Comparison of ENCODE assay signal across 1 cellular context in the genomic region with DNA sequence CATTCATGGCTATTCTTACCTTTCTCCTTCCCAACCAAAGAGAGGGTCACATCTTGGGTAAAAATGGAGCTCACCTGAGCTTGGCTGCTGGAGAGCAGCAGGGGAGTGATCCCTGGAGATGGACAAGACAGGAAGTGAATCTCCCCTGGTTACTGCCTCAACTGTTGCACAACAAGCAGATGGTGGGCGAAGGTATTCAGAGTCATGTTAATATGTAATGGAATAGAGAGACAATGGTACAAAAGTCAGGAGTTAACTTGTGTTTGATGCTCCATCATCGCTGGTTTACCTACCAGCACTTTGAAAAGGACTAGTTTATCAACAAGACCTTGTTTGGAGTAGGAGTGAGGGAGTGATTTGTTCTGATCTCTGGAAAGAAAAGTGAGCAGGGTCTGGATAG.
A peak's percentile ranks its signal among the peaks of the same experiment; 100 is the strongest.
TF ChIP-seq lines count a peak whose summit lies in the region.

No MANE protein-coding gene starts in this region.

TF ChIP-seq in HepG2, 621 proteins besides CTCF, POLR2A, EP300 and RAD21 (continued from another document):
- TF ChIP-seq, protein P1, sequence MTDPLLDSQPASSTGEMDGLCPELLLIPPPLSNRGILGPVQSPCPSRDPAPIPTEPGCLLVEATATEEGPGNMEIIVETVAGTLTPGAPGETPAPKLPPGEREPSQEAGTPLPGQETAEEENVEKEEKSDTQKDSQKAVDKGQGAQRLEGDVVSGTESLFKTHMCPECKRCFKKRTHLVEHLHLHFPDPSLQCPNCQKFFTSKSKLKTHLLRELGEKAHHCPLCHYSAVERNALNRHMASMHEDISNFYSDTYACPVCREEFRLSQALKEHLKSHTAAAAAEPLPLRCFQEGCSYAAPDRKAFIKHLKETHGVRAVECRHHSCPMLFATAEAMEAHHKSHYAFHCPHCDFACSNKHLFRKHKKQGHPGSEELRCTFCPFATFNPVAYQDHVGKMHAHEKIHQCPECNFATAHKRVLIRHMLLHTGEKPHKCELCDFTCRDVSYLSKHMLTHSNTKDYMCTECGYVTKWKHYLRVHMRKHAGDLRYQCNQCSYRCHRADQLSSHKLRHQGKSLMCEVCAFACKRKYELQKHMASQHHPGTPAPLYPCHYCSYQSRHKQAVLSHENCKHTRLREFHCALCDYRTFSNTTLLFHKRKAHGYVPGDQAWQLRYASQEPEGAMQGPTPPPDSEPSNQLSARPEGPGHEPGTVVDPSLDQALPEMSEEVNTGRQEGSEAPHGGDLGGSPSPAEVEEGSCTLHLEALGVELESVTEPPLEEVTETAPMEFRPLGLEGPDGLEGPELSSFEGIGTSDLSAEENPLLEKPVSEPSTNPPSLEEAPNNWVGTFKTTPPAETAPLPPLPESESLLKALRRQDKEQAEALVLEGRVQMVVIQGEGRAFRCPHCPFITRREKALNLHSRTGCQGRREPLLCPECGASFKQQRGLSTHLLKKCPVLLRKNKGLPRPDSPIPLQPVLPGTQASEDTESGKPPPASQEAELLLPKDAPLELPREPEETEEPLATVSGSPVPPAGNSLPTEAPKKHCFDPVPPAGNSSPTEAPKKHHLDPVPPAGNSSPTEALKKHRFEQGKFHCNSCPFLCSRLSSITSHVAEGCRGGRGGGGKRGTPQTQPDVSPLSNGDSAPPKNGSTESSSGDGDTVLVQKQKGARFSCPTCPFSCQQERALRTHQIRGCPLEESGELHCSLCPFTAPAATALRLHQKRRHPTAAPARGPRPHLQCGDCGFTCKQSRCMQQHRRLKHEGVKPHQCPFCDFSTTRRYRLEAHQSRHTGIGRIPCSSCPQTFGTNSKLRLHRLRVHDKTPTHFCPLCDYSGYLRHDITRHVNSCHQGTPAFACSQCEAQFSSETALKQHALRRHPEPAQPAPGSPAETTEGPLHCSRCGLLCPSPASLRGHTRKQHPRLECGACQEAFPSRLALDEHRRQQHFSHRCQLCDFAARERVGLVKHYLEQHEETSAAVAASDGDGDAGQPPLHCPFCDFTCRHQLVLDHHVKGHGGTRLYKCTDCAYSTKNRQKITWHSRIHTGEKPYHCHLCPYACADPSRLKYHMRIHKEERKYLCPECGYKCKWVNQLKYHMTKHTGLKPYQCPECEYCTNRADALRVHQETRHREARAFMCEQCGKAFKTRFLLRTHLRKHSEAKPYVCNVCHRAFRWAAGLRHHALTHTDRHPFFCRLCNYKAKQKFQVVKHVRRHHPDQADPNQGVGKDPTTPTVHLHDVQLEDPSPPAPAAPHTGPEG (CRISPR knock-in tag; IDR thresholded peaks at IDR 0.05): no peak
- TF ChIP-seq ZNF607 (CRISPR knock-in tag; IDR thresholded peaks at IDR 0.05; ENCODE audit: borderline replicate concordance): no peak
- TF ChIP-seq ELF4 (CRISPR knock-in tag; IDR thresholded peaks at IDR 0.05; ENCODE audit: borderline replicate concordance): no peak
- no peak for TF ChIP-seq ZNF451 (CRISPR knock-in tag; IDR thresholded peaks at IDR 0.05)
- TF ChIP-seq, protein P2, sequence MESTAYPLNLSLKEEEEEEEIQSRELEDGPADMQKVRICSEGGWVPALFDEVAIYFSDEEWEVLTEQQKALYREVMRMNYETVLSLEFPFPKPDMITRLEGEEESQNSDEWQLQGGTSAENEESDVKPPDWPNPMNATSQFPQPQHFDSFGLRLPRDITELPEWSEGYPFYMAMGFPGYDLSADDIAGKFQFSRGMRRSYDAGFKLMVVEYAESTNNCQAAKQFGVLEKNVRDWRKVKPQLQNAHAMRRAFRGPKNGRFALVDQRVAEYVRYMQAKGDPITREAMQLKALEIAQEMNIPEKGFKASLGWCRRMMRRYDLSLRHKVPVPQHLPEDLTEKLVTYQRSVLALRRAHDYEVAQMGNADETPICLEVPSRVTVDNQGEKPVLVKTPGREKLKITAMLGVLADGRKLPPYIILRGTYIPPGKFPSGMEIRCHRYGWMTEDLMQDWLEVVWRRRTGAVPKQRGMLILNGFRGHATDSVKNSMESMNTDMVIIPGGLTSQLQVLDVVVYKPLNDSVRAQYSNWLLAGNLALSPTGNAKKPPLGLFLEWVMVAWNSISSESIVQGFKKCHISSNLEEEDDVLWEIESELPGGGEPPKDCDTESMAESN (CRISPR knock-in tag; conservative IDR thresholded peaks at IDR 0.05): no peak
- TF ChIP-seq, protein P3, sequence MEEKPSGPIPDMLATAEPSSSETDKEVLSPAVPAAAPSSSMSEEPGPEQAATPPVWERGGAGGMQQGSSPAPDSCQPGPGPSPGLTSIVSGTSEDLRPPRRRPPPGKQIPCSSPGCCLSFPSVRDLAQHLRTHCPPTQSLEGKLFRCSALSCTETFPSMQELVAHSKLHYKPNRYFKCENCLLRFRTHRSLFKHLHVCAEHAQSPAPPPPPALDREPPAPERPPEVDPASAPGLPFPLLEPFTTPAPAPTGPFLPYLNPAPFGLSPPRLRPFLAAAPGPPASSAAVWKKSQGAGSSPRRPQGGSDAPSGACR (CRISPR knock-in tag; IDR thresholded peaks at IDR 0.05): no peak
- no peak for TF ChIP-seq DMAP1 (CRISPR knock-in tag; IDR thresholded peaks at IDR 0.05)
- TF ChIP-seq RBM39 (IDR thresholded peaks at IDR 0.05; ENCODE audit: low read depth, low read length, poor library complexity, severe bottlenecking): no peak
- no peak for TF ChIP-seq CC2D1A (CRISPR knock-in tag; IDR thresholded peaks at IDR 0.05)
- no peak for TF ChIP-seq NRL (CRISPR knock-in tag; IDR thresholded peaks at IDR 0.05; ENCODE audit: borderline replicate concordance)
- TF ChIP-seq, protein P4, sequence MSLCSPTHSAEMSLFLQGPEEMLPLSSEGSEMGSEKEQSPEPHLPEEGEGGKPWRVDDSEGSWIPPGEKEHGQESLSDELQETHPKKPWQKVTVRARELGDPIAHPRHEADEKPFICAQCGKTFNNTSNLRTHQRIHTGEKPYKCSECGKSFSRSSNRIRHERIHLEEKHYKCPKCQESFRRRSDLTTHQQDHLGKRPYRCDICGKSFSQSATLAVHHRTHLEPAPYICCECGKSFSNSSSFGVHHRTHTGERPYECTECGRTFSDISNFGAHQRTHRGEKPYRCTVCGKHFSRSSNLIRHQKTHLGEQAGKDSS (CRISPR knock-in tag; IDR thresholded peaks at IDR 0.05; ENCODE audit: borderline replicate concordance, low read depth): 0 out of 2 replicates have a peak, but pooled peaks have one; percentile 31
- no peak for TF ChIP-seq MED8 (CRISPR knock-in tag; IDR thresholded peaks at IDR 0.05; ENCODE audit: insufficient replicate concordance)
- no peak for TF ChIP-seq ATRX (CRISPR knock-in tag; IDR thresholded peaks at IDR 0.05; ENCODE audit: borderline replicate concordance)
- TF ChIP-seq ZNF782 (CRISPR knock-in tag; IDR thresholded peaks at IDR 0.05; ENCODE audit: borderline replicate concordance): no peak
- TF ChIP-seq, protein P5, sequence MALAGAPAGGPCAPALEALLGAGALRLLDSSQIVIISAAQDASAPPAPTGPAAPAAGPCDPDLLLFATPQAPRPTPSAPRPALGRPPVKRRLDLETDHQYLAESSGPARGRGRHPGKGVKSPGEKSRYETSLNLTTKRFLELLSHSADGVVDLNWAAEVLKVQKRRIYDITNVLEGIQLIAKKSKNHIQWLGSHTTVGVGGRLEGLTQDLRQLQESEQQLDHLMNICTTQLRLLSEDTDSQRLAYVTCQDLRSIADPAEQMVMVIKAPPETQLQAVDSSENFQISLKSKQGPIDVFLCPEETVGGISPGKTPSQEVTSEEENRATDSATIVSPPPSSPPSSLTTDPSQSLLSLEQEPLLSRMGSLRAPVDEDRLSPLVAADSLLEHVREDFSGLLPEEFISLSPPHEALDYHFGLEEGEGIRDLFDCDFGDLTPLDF (CRISPR knock-in tag; IDR thresholded peaks at IDR 0.05): no peak
- TF ChIP-seq ZNF224 (CRISPR knock-in tag; IDR thresholded peaks at IDR 0.05): no peak
- TF ChIP-seq, protein P6, sequence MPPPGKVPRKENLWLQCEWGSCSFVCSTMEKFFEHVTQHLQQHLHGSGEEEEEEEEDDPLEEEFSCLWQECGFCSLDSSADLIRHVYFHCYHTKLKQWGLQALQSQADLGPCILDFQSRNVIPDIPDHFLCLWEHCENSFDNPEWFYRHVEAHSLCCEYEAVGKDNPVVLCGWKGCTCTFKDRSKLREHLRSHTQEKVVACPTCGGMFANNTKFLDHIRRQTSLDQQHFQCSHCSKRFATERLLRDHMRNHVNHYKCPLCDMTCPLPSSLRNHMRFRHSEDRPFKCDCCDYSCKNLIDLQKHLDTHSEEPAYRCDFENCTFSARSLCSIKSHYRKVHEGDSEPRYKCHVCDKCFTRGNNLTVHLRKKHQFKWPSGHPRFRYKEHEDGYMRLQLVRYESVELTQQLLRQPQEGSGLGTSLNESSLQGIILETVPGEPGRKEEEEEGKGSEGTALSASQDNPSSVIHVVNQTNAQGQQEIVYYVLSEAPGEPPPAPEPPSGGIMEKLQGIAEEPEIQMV (CRISPR knock-in tag; IDR thresholded peaks at IDR 0.05; ENCODE audit: low read depth): no peak
- TF ChIP-seq, protein P7, sequence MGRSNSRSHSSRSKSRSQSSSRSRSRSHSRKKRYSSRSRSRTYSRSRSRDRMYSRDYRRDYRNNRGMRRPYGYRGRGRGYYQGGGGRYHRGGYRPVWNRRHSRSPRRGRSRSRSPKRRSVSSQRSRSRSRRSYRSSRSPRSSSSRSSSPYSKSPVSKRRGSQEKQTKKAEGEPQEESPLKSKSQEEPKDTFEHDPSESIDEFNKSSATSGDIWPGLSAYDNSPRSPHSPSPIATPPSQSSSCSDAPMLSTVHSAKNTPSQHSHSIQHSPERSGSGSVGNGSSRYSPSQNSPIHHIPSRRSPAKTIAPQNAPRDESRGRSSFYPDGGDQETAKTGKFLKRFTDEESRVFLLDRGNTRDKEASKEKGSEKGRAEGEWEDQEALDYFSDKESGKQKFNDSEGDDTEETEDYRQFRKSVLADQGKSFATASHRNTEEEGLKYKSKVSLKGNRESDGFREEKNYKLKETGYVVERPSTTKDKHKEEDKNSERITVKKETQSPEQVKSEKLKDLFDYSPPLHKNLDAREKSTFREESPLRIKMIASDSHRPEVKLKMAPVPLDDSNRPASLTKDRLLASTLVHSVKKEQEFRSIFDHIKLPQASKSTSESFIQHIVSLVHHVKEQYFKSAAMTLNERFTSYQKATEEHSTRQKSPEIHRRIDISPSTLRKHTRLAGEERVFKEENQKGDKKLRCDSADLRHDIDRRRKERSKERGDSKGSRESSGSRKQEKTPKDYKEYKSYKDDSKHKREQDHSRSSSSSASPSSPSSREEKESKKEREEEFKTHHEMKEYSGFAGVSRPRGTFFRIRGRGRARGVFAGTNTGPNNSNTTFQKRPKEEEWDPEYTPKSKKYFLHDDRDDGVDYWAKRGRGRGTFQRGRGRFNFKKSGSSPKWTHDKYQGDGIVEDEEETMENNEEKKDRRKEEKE (IDR thresholded peaks at IDR 0.05): no peak
- TF ChIP-seq NPAS2 (CRISPR knock-in tag; IDR thresholded peaks at IDR 0.05; ENCODE audit: borderline replicate concordance): no peak
- TF ChIP-seq, protein P8, sequence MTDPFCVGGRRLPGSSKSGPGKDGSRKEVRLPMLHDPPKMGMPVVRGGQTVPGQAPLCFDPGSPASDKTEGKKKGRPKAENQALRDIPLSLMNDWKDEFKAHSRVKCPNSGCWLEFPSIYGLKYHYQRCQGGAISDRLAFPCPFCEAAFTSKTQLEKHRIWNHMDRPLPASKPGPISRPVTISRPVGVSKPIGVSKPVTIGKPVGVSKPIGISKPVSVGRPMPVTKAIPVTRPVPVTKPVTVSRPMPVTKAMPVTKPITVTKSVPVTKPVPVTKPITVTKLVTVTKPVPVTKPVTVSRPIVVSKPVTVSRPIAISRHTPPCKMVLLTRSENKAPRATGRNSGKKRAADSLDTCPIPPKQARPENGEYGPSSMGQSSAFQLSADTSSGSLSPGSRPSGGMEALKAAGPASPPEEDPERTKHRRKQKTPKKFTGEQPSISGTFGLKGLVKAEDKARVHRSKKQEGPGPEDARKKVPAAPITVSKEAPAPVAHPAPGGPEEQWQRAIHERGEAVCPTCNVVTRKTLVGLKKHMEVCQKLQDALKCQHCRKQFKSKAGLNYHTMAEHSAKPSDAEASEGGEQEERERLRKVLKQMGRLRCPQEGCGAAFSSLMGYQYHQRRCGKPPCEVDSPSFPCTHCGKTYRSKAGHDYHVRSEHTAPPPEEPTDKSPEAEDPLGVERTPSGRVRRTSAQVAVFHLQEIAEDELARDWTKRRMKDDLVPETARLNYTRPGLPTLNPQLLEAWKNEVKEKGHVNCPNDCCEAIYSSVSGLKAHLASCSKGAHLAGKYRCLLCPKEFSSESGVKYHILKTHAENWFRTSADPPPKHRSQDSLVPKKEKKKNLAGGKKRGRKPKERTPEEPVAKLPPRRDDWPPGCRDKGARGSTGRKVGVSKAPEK (CRISPR knock-in tag; IDR thresholded peaks at IDR 0.05; ENCODE audit: borderline replicate concordance): 0 out of 2 replicates have a peak, but pooled peaks have one; percentile 19
